26 cellular contexts compared by ENCODE assay signal in the genomic region with DNA sequence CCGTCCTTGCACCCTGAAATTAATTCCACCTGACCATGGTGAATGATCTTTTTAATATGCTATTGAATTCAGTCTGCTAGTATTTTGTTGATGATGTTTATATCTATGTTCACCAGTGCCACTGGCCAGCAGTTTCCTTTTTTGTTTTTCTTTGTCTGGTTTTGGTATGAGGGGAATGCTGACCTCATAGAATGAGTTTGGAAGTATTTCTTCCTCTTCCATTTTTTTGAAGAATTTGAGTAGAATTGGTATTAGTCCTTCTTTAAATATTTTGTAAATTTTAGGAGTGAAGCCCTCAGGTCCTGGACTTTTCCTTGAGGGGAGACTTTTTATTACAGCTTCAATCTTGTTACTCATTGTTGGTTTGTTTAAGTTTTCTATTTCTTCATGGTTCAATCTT.
A peak's percentile ranks its signal among the peaks of the same experiment; 100 is the strongest.
DNase-seq lines count a peak whose midpoint lies in the region; TF ChIP-seq lines count a peak whose summit lies in the region.
"Had no signal": no experiment of that assay in that cellular context is flagged by ENCODE, and none has a peak within 500 bp of the region (broad histone marks: within the 10 kb centered on the region; RNA-seq: fewer than 3 reads in every experiment).

No MANE protein-coding gene starts in this region.

- peak overlapping the region; percentile 81 for H3K27ac Mint-ChIP-seq in HFFc6
- H3K27ac Mint-ChIP-seq: activated CD4-positive, alpha-beta memory T cell treated with anti-CD3 and anti-CD28 coated beads for 36 hours; activated T-helper 1 cell treated with anti-CD3 and anti-CD28 coated beads, Interleukin-12 subunit alpha, Interleukin-12 subunit beta, Interleukin-2, Interleukin-4 antibody, amounts not matched to agents 30 ng/mL and 10 ng/mL and 1 ng/mL, durations not matched to agents 14 hours and 24 hours and 36 hours; mesothelial cell of epicardium; naive B cell had no signal

- H3K4me1 Mint-ChIP-seq in HFFc6 (ENCODE audit: low read depth), result peaks cover 97% of the 10 kb centered on the region

- peak overlapping the region; percentile 94 for H3K4me3 Mint-ChIP-seq in HFFc6
- H3K4me3 Mint-ChIP-seq: activated CD4-positive, alpha-beta memory T cell treated with anti-CD3 and anti-CD28 coated beads for 36 hours; activated T-helper 1 cell treated with anti-CD3 and anti-CD28 coated beads, Interleukin-12 subunit alpha, Interleukin-12 subunit beta, Interleukin-2, Interleukin-4 antibody, amounts not matched to agents 30 ng/mL and 10 ng/mL and 1 ng/mL, durations not matched to agents 14 hours and 24 hours and 36 hours; mesothelial cell of epicardium; naive B cell had no signal

- DNase-seq in HFFc6, result peak; percentile 47
- peak; percentile 57 for DNase-seq in astrocyte of the hippocampus (ENCODE audit: low read depth, low spot score)
- DNase-seq in fibroblast of peridontal ligament (ENCODE audit: extremely low read depth), result peak; percentile 66
- no peak for DNase-seq in A172 (ENCODE audit: low spot score)
- DNase-seq in NCI-H1092 (lab: John Stamatoyannopoulos, UW), result no peak
- DNase-seq in SIG-M5 (lab: John Stamatoyannopoulos, UW), result no peak
- no peak for DNase-seq in HCEC 1CT
- DNase-seq: activated CD4-positive, alpha-beta memory T cell treated with anti-CD3 and anti-CD28 coated beads for 36 hours; activated CD4-positive, CD25-positive, alpha-beta regulatory T cell treated with anti-CD3 and anti-CD28 coated beads, Interleukin-2, amount 50 U/mL, for 72 hours; activated naive CD4-positive, alpha-beta T cell treated with Interleukin-2 at 50 U/mL for 16 hours; DND-41; effector CD8-positive, alpha-beta T cell; KBM-7; kidney glomerular epithelial cell; MG63; naive B cell; NCI-H2029 treated with DMSO at 0.1 percent for 48 hours; NCI-H2227 treated with DMSO at 0.1 percent for 48 hours; NCI-H526 treated with DMSO at 0.1 percent for 48 hours; NK-92 treated with Interleukin-12 subunit alpha and Interleukin-12 subunit beta, amount 100 ng/mL, for 24 hours; PC-3; psoas muscle; sigmoid colon; stimulated activated CD4-positive, alpha-beta T cell treated with anti-CD3 and anti-CD28 coated beads, Interleukin-4, amount 100 ng/mL, for 24 hours had no signal

- peaks cover 13% of the 10 kb centered on the region for H3K9me3 Mint-ChIP-seq in HFFc6

- no peak for TF ChIP-seq CTCF in HFFc6 (IDR thresholded peaks at IDR 0.05)

- peaks cover 2% of the 10 kb centered on the region; the same call in 1 of the 2 replicates for H3K27me3 Mint-ChIP-seq in HFFc6 (ENCODE audit: insufficient read depth)
- H3K27me3 Mint-ChIP-seq: naive B cell had no signal

- peaks cover 43% of the 10 kb centered on the region for H3K36me3 Mint-ChIP-seq in HFFc6 (ENCODE audit: low read depth)
- H3K36me3 Mint-ChIP-seq: activated CD4-positive, alpha-beta memory T cell treated with anti-CD3 and anti-CD28 coated beads for 36 hours; mesothelial cell of epicardium; naive B cell had no signal

Comparison
In these comparisons a context has a peak if more than half of its experiments do, and no peak if none do; other contexts are left out.
1. DNase-seq: peak in HFFc6 (single experiment), astrocyte of the hippocampus (single experiment) and fibroblast of peridontal ligament (single experiment); none in A172 (single experiment), NCI-H1092 (single experiment), SIG-M5 (single experiment) and HCEC 1CT (single experiment).